ENCODE assay signal across 11 cellular contexts in the genomic region with DNA sequence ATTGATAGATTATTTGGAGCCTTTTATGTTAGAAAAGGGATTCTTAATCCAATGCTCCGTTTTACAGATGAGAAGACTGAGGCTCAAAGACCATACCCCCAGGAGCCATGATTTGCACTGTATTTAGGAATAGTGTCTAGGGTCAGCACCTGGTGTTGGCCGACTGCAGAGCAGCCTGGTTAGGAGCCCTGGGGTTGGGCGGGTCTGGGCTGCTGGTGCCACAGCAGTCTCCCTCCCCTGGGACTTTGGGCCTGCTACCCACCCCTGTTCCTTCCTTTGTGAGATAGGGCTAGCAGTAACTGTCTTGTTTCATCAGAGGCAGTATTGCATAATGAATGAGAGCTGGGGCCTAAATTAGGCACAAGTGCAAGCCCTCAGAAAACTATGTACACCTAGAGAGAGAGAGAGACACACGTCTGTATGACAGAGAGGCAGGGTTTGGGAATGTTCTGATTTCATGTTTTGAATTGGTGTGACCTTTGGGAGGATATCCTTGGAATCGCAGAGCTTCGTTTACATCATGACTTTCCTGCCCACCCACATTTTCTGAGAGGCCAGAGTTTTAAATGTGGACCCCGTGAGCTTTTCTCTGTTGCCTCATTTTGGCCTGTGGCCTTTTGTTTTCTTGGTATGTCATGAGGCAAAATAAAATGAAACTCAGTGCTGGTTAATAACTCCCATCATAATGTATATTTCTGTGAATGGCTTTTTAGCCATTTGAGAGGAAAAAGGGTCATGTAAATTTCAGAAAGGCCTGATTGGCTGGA.
DNase-seq lines count a peak whose midpoint lies in the region; ATAC-seq and TF ChIP-seq lines count a peak whose summit lies in the region.
"Had no signal": no experiment of that assay in that cellular context is flagged by ENCODE, and none has a peak within 500 bp of the region (broad histone marks: within the 10 kb centered on the region; RNA-seq: fewer than 3 reads in every experiment).

No MANE protein-coding gene starts in this region.

- TF ChIP-seq CTCF in left ventricle myocardium inferior (IDR thresholded peaks at IDR 0.05; ENCODE audit: borderline replicate concordance) (peak; percentile 25), stomach (IDR thresholded peaks at IDR 0.05) (no peak)

- H3K9me3 ChIP-seq in left ventricle myocardium inferior (replicated peaks) (no peaks in the 10 kb centered on the region), stomach (no peaks in the 10 kb centered on the region)
- H3K9me3 ChIP-seq: breast epithelium had no signal

- TF ChIP-seq POLR2A in stomach (IDR thresholded peaks at IDR 0.05): no peak

- intact Hi-C loops in left ventricle myocardium inferior (cut with micrococcal nuclease): loop anchor here (10.0 kb wide), 2 partner anchors 83 to 603 kb away; no protein-coding TSS in a partner anchor
- intact Hi-C loops in stomach (cut with DNase I; ENCODE audit: low total_unique reads): no loop called here

- H3K27ac ChIP-seq in left ventricle myocardium inferior (replicated peaks) (peak overlapping the region; percentile 77), stomach (peak overlapping the region in 4 of 5 donors; percentile 8 to 73 (median 47))

- H3K27me3 ChIP-seq in left ventricle myocardium inferior (ENCODE audit: low read depth): no peaks in the 10 kb centered on the region
- no peaks in the 10 kb centered on the region for H3K27me3 ChIP-seq in stomach
- H3K27me3 ChIP-seq: breast epithelium had no signal

- H3K4me1 ChIP-seq in left ventricle myocardium inferior: peaks cover 93% of the 10 kb centered on the region
- peaks cover 7 to 72% (median 36%) of the 10 kb centered on the region in 4 donors for H3K4me1 ChIP-seq in stomach
- H3K4me1 ChIP-seq: breast epithelium had no signal

- 55 to 66% (median 63%) methylated on average over 7 of the region's 7 CpGs for WGBS in stomach, 5 donors

- H3K4me3 ChIP-seq in left ventricle myocardium inferior: no peak overlapping the region
- no peak overlapping the region for H3K4me3 ChIP-seq in stomach
- H3K4me3 ChIP-seq: breast epithelium had no signal

- no peak for TF ChIP-seq EP300 in stomach (IDR thresholded peaks at IDR 0.05)

- H3K36me3 ChIP-seq in left ventricle myocardium inferior (peaks cover 19% of the 10 kb centered on the region), stomach (peaks cover 0 to 23% (median 10%) of the 10 kb centered on the region in 4 donors)
- H3K36me3 ChIP-seq: breast epithelium had no signal

- peak; percentile 40 for ATAC-seq in HG03354 (IDR thresholded peaks at IDR 0.05; ENCODE audit: poor library complexity, severe bottlenecking, unreplicated experiment)
- ATAC-seq in activated CD4-positive, CD25-positive, alpha-beta regulatory T cell treated with anti-CD3 and anti-CD28 coated beads, Interleukin-2, amount 50 U/mL, for 24 hours: no peak
- ATAC-seq: Panc1 had no signal

- DNase-seq in SKM-1 treated with dmso at 0.1 percent for 144 hours (lab: John Stamatoyannopoulos, UW; ENCODE audit: unreplicated experiment): peak; percentile 87
- DNase-seq in left ventricle myocardium inferior: no peak
- no peak for DNase-seq in stomach
- no peak for DNase-seq in AG08396 (ENCODE audit: low spot score)
- no peak for DNase-seq in NCI-H1417 treated with DMSO at 0.1 percent for 48 hours (lab: John Stamatoyannopoulos, UW)
- DNase-seq: H7, islet precursor cell had no signal
